Comparison of ENCODE assay signal across 16 cellular contexts in the genomic region with DNA sequence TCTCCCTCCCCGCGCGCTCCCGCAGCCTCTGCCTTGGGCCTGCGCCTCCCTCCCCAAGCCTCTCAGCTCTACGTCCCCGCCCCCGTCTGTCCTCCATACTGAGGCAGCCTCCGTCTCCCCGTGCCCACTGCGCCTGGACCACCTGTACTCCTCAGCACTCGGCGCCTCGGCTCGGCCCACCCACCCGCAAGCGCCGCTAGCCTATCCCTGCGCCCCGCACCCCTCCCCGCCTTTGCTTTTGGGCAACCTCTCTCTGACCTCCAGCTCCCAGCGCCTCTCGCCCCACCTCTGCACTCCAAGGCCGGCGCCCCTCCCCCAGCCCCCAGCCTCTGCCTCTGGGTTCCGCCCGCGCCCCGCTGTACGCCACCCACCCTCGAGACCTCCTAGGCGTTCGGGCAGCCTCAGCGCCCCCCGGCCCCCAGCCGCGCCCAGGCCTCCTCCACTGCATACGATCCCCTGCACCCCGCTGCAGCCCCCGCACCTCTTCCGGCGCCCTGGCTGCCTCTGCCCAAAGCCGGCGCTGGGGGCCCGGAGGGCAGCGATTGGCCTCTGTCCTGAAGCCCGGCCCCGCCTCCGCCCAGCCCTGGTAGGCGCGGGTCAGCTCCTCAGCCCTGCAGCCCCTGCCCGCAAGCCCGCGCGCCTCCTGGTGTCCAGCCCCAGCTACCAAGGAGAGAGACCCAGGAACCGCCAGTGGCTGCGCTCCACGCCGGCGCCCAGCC.
DNase-seq lines count a peak whose midpoint lies in the region; TF ChIP-seq lines count a peak whose summit lies in the region.
"Had no signal": no experiment of that assay in that cellular context is flagged by ENCODE, and none has a peak within 500 bp of the region (broad histone marks: within the 10 kb centered on the region; RNA-seq: fewer than 3 reads in every experiment).

No MANE protein-coding gene starts in this region.

- no peaks in the 10 kb centered on the region for H3K27me3 ChIP-seq in neural cell (ENCODE audit: insufficient read depth, low read depth, low read length)
- H3K27me3 ChIP-seq: BE2C, uterus had no signal

- DNase-seq in AG04449 (ENCODE audit: low read depth, low spot score) (no peak), NCI-H2171 treated with DMSO at 0.1 percent for 48 hours (lab: John Stamatoyannopoulos, UW) (peak; percentile 28), erythroblast (lab: John Stamatoyannopoulos, UW) (peak; percentile 65 to 75), NCI-H2227 (lab: John Stamatoyannopoulos, UW; ENCODE audit: unreplicated experiment) (no peak), NCI-H146 (lab: John Stamatoyannopoulos, UW) (no peak), KG1 (lab: John Stamatoyannopoulos, UW) (no peak), inferior parietal cortex (ENCODE audit: extremely low spot score) (no peak)
- DNase-seq: activated CD4-positive, alpha-beta T cell treated with anti-CD3 and anti-CD28 coated beads, Interleukin-2, amount 10 ng/mL, durations not matched to agents 24 days and 14 days; activated naive CD4-positive, alpha-beta T cell treated with Interleukin-2 at 50 U/mL for 16 hours; BE2C; GDM1; mammary epithelial cell; NCI-H82; uterus had no signal

- no peak overlapping the region for H2AFZ ChIP-seq in neural cell (ENCODE audit: low read depth, low read length)

- no peaks in the 10 kb centered on the region for H3K9me2 ChIP-seq in neural cell (ENCODE audit: insufficient read depth, low read length)

- TF ChIP-seq CTCF in AG04449 (IDR thresholded peaks at IDR 0.05; ENCODE audit: insufficient read depth, low read length, missing control alignments): no peak
- no peak for TF ChIP-seq CTCF in neural cell (IDR thresholded peaks at IDR 0.05; ENCODE audit: poor library complexity, severe bottlenecking)

- CTCF ChIA-PET in AG04449 (lab: Yijun Ruan, JAX): no interaction called here

- no peak overlapping the region for H3K27ac ChIP-seq in neural cell (ENCODE audit: low read length)
- H3K27ac ChIP-seq: SK-N-MC, uterus had no signal

- no peaks in the 10 kb centered on the region for H3K36me3 ChIP-seq in neural cell (ENCODE audit: insufficient read depth, low read length)
- H3K36me3 ChIP-seq: BE2C, uterus had no signal

- POLR2A ChIA-PET in AG04449 (lab: Yijun Ruan, JAX): no interaction called here

- H3K4me3 ChIP-seq in AG04449 (ENCODE audit: low read depth, low read length): peak overlapping the region; percentile 19
- H3K4me3 ChIP-seq in neural cell (ENCODE audit: low read length): peak overlapping the region; percentile 56
- H3K4me3 ChIP-seq: SK-N-MC, uterus had no signal

- TF ChIP-seq RAD21 in neural cell (conservative IDR thresholded peaks at IDR 0.05): no peak

- H3K9ac ChIP-seq in neural cell (ENCODE audit: low read length): no peak overlapping the region

- H3K79me2 ChIP-seq in neural cell (replicated peaks; ENCODE audit: insufficient read depth, low read length): no peaks in the 10 kb centered on the region

- H3K4me2 ChIP-seq in neural cell (ENCODE audit: low read length): no peak overlapping the region

- H4K20me1 ChIP-seq in neural cell (ENCODE audit: insufficient read depth): no peaks in the 10 kb centered on the region

- no peaks in the 10 kb centered on the region for H3F3A ChIP-seq in neural cell (ENCODE audit: insufficient read depth, low read length, poor library complexity, severe bottlenecking)

- no peaks in the 10 kb centered on the region for H3K9me3 ChIP-seq in neural cell (ENCODE audit: low read length)
- H3K9me3 ChIP-seq: BE2C, uterus had no signal

- no peak for TF ChIP-seq EP300 in neural cell (conservative IDR thresholded peaks at IDR 0.05; ENCODE audit: poor library complexity, severe bottlenecking)

- TF ChIP-seq POLR2A in erythroblast (IDR thresholded peaks at IDR 0.05; ENCODE audit: low read length): no peak

TF ChIP-seq in neural cell, 6 proteins besides CTCF, POLR2A, EP300 and RAD21:
- TF ChIP-seq TAF1 (IDR thresholded peaks at IDR 0.05; ENCODE audit: low read depth): no peak
- no peak for TF ChIP-seq SMC3 (conservative IDR thresholded peaks at IDR 0.05; ENCODE audit: poor library complexity)
- no peak for TF ChIP-seq EZH2 (IDR thresholded peaks at IDR 0.05; ENCODE audit: borderline replicate concordance, insufficient read depth, low read length, poor library complexity, severe bottlenecking)
- no peak for TF ChIP-seq MXI1 (conservative IDR thresholded peaks at IDR 0.05; ENCODE audit: poor library complexity, severe bottlenecking)
- no peak for TF ChIP-seq POLR2AphosphoS5 (IDR thresholded peaks at IDR 0.05)

Comparison
In these comparisons a context has a peak if more than half of its experiments do, and no peak if none do; other contexts are left out.
1. DNase-seq: peak in NCI-H2171 treated with DMSO at 0.1 percent for 48 hours (single experiment) and erythroblast (2 of 2); none in AG04449 (single experiment), NCI-H2227 (single experiment), NCI-H146 (single experiment), KG1 (single experiment) and inferior parietal cortex (single experiment).